In genomic region chr6:142055219-142055618, GRCh38 we compare ENCODE assay signal across 15 cellular contexts.
A peak's percentile ranks its signal among the peaks of the same experiment; 100 is the strongest.
DNase-seq lines count a peak whose midpoint lies in the region; ATAC-seq lines count a peak whose summit lies in the region.
"Had no signal": no experiment of that assay in that cellular context is flagged by ENCODE, and none has a peak within 500 bp of the region (broad histone marks: within the 10 kb centered on the region; RNA-seq: fewer than 3 reads in every experiment).

No MANE protein-coding gene starts in this region.

- ATAC-seq in GM19043 (IDR thresholded peaks at IDR 0.05; ENCODE audit: low read depth, unreplicated experiment), result peak; percentile 91
- ATAC-seq in GM21619 (IDR thresholded peaks at IDR 0.05; ENCODE audit: unreplicated experiment), result peak; percentile 99
- peak; percentile 70 for ATAC-seq in HG03039 (IDR thresholded peaks at IDR 0.05; ENCODE audit: unreplicated experiment)
- ATAC-seq in HG03558 (IDR thresholded peaks at IDR 0.05; ENCODE audit: extremely low read depth, unreplicated experiment), result peak; percentile 93
- no peak for ATAC-seq in GM19328 (IDR thresholded peaks at IDR 0.05; ENCODE audit: unreplicated experiment)

- DNase-seq in HUDEP-2 (lab: John Stamatoyannopoulos, UW; ENCODE audit: unreplicated experiment in 76 of 76) (no peak), NCI-H69 (lab: John Stamatoyannopoulos, UW) (no peak)
- no peak for DNase-seq in stimulated activated CD4-positive, alpha-beta T cell treated with anti-CD3 and anti-CD28 coated beads, Interleukin-2, amount 100 ng/mL, for 48 hours
- DNase-seq: CD4-positive, alpha-beta T cell; EL; foreskin melanocyte; H7; NCI-H2227 treated with DMSO at 0.1 percent for 48 hours; ovary; small intestine had no signal
